ENCODE assay signal across 1 cellular context in the genomic region with DNA sequence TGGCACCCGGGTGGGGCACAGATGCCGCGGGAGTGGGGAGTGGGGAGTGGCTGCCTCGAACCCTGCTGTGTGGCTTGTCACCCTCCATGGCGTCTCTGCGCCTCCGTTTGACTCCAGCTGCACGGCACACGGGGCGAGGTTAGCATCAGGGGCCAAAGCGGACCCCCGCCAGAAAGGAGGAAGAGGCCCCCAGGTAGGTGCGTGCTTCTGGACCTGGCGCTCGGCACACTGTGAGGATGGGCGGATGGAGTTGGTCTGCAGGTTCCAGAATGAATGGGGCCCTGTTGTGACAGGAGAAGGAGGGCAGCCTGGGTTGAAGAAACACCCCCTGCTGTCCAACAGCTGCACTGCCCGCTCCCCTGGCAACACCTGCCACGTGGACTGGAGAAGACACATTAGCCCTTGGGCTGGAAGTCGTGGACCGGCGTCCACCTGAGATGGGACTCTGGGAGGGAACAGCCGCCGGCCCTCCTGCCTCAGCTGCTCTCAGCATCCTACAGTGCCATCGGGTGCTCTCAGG.
TF ChIP-seq lines count a peak whose summit lies in the region.

No MANE protein-coding gene starts in this region.

TF ChIP-seq in K562, 482 proteins besides CTCF, POLR2A, EP300 and RAD21:
- TF ChIP-seq U2AF2 (optimal IDR thresholded peaks at IDR 0.05; ENCODE audit: low read depth, low read length): no peak
- TF ChIP-seq, protein P1, sequence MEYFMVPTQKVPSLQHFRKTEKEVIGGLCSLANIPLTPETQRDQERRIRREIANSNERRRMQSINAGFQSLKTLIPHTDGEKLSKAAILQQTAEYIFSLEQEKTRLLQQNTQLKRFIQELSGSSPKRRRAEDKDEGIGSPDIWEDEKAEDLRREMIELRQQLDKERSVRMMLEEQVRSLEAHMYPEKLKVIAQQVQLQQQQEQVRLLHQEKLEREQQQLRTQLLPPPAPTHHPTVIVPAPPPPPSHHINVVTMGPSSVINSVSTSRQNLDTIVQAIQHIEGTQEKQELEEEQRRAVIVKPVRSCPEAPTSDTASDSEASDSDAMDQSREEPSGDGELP (CRISPR knock-in tag; IDR thresholded peaks at IDR 0.05; ENCODE audit: borderline replicate concordance): 0 out of 2 replicates have a peak, but pooled peaks have one; percentile 20
